In the genomic region with DNA sequence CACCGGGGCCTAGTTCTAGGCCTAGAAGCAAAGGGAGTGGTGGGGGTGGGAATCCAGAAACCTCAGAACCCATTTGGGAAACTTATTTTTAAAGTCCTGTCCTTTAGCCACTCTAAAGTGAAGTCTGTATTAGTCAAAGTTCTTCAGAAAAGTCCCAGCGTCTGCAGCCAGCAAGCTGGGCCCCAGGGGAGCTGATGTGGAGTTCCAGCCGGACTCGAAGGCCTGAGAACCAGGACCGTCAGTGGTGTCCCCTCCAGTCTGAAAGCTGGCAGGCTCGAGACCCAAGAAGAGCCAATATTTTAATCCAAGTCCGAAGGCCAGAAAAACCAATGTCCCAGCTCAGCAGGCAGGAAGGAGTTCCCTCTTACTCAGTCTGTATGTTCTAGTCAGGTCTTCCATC, we compare ENCODE assay signal across 1 cellular context.
TF ChIP-seq lines count a peak whose summit lies in the region.

No MANE protein-coding gene starts in this region.

TF ChIP-seq in K562, 482 proteins besides CTCF, POLR2A, EP300 and RAD21:
- TF ChIP-seq, protein P1, sequence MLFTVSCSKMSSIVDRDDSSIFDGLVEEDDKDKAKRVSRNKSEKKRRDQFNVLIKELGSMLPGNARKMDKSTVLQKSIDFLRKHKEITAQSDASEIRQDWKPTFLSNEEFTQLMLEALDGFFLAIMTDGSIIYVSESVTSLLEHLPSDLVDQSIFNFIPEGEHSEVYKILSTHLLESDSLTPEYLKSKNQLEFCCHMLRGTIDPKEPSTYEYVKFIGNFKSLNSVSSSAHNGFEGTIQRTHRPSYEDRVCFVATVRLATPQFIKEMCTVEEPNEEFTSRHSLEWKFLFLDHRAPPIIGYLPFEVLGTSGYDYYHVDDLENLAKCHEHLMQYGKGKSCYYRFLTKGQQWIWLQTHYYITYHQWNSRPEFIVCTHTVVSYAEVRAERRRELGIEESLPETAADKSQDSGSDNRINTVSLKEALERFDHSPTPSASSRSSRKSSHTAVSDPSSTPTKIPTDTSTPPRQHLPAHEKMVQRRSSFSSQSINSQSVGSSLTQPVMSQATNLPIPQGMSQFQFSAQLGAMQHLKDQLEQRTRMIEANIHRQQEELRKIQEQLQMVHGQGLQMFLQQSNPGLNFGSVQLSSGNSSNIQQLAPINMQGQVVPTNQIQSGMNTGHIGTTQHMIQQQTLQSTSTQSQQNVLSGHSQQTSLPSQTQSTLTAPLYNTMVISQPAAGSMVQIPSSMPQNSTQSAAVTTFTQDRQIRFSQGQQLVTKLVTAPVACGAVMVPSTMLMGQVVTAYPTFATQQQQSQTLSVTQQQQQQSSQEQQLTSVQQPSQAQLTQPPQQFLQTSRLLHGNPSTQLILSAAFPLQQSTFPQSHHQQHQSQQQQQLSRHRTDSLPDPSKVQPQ (CRISPR knock-in tag; IDR thresholded peaks at IDR 0.05; ENCODE audit: borderline replicate concordance): no peak
- no peak for TF ChIP-seq CBFA2T2 (conservative IDR thresholded peaks at IDR 0.05)
- TF ChIP-seq, protein P2, sequence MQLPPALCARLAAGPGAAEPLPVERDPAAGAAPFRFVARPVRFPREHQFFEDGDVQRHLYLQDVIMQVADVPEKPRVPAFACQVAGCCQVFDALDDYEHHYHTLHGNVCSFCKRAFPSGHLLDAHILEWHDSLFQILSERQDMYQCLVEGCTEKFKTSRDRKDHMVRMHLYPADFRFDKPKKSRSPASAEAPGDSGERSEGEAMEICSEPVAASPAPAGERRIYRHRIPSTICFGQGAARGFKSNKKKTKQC (CRISPR knock-in tag; IDR thresholded peaks at IDR 0.05): no peak
- TF ChIP-seq, protein P3, sequence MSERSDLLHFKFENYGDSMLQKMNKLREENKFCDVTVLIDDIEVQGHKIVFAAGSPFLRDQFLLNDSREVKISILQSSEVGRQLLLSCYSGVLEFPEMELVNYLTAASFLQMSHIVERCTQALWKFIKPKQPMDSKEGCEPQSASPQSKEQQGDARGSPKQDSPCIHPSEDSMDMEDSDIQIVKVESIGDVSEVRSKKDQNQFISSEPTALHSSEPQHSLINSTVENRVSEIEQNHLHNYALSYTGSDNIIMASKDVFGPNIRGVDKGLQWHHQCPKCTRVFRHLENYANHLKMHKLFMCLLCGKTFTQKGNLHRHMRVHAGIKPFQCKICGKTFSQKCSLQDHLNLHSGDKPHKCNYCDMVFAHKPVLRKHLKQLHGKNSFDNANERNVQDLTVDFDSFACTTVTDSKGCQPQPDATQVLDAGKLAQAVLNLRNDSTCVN (CRISPR knock-in tag; IDR thresholded peaks at IDR 0.05): no peak
